ENCODE assay signal across 19 cellular contexts in the genomic region with DNA sequence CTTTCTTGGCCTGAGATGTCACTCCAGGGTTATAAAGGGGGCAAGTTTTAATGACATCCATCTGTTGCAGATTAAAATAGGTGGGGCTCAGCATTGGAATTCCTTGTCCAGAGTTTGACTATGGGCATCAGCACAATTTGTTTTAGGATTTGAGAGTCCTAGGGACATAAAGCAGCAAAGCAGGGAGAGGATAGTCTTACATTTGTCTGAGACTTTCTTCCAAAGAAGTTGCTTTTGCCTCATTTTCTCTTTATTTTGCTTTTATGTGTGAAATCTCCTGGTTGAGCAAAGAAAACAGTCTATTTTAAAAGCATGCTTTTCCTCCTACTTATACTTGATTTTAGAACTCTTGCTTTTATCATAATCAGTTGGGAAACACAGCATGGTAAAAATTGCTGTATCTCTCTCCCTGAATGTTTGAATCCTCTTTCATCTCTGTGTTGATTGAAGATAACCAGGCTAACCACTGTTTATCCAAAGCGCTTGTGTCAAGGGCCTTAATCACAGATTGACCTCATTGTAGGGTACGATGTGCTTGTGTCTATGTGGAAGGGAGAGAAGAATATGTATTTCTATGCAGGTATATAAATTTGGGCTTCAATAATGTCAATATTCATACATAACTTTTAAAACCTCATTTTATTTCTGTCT.
DNase-seq lines count a peak whose midpoint lies in the region; ATAC-seq and TF ChIP-seq lines count a peak whose summit lies in the region.
"Had no signal": no experiment of that assay in that cellular context is flagged by ENCODE, and none has a peak within 500 bp of the region (broad histone marks: within the 10 kb centered on the region; RNA-seq: fewer than 3 reads in every experiment).

No MANE protein-coding gene starts in this region.

- POLR2A ChIA-PET in OCI-LY7 (lab: Charles Lee) = no interaction called here

- no peaks in the 10 kb centered on the region for H3K36me3 Mint-ChIP-seq in mesothelial cell of epicardium
- H3K36me3 Mint-ChIP-seq in activated T-cell treated with anti-CD3 and anti-CD28 coated beads, Interleukin-2, amount 50 U/mL, for 4 hours (ENCODE audit: insufficient read depth) = no peaks in the 10 kb centered on the region

- ATAC-seq in Right ventricle myocardium superior (ENCODE audit: poor library complexity) = peak; percentile 63
- ATAC-seq in right cardiac atrium = no peak
- no peak for ATAC-seq in activated T-cell treated with anti-CD3 and anti-CD28 coated beads, Interleukin-2, amount 50 U/mL, for 4 hours

- no peaks in the 10 kb centered on the region for H3K36me3 ChIP-seq in suprapubic skin
- no peaks in the 10 kb centered on the region for H3K36me3 ChIP-seq in OCI-LY7 (ENCODE audit: insufficient read depth, low read length)
- H3K36me3 ChIP-seq: MG63 had no signal

- no peaks in the 10 kb centered on the region for H3K9me3 Mint-ChIP-seq in mesothelial cell of epicardium
- no peaks in the 10 kb centered on the region for H3K9me3 Mint-ChIP-seq in activated T-cell treated with anti-CD3 and anti-CD28 coated beads, Interleukin-2, amount 50 U/mL, for 4 hours

- H3K27me3 ChIP-seq in right cardiac atrium (ENCODE audit: control insufficient read depth, insufficient read depth) (no peaks in the 10 kb centered on the region), suprapubic skin (no peaks in the 10 kb centered on the region)
- H3K27me3 ChIP-seq: MG63 had no signal

- H3K9me3 ChIP-seq in right cardiac atrium (ENCODE audit: control insufficient read depth, low read length) (no peaks in the 10 kb centered on the region), suprapubic skin (no peaks in the 10 kb centered on the region), OCI-LY7 (ENCODE audit: low read length) (no peaks in the 10 kb centered on the region)
- H3K9me3 ChIP-seq: MG63 had no signal

- H3K4me1 Mint-ChIP-seq in mesothelial cell of epicardium = peaks cover 34% of the 10 kb centered on the region
- H3K4me1 Mint-ChIP-seq in activated T-cell treated with anti-CD3 and anti-CD28 coated beads, Interleukin-2, amount 50 U/mL, for 4 hours (ENCODE audit: low read depth) = no peaks in the 10 kb centered on the region
- H3K4me1 Mint-ChIP-seq: B cell had no signal

- peak overlapping the region; percentile 79 for H3K27ac Mint-ChIP-seq in mesothelial cell of epicardium
- H3K27ac Mint-ChIP-seq: B cell had no signal

- TF ChIP-seq EP300 in suprapubic skin (IDR thresholded peaks at IDR 0.05) = no peak

- no peaks in the 10 kb centered on the region; the same call in 1 of the 2 replicates for H4K20me1 ChIP-seq in OCI-LY7 (ENCODE audit: insufficient read depth, low read length)

- H3K4me3 ChIP-seq in right cardiac atrium (ENCODE audit: low read length) = no peak overlapping the region
- H3K4me3 ChIP-seq in suprapubic skin = no peak overlapping the region
- no peak overlapping the region for H3K4me3 ChIP-seq in OCI-LY7 (ENCODE audit: low read depth, low read length, poor library complexity, severe bottlenecking)
- H3K4me3 ChIP-seq: MG63 had no signal

- no peak overlapping the region for H3K4me2 ChIP-seq in OCI-LY7 (ENCODE audit: low read length)

- no peak for TF ChIP-seq POLR2A in suprapubic skin (IDR thresholded peaks at IDR 0.05)

- TF ChIP-seq CTCF in mesothelial cell of epicardium (IDR thresholded peaks at IDR 0.05; ENCODE audit: unreplicated experiment) (no peak), suprapubic skin (IDR thresholded peaks at IDR 0.05) (no peak), OCI-LY7 (conservative IDR thresholded peaks at IDR 0.05; ENCODE audit: low read length) (no peak)

- no peak for DNase-seq in Right ventricle myocardium superior
- DNase-seq in right cardiac atrium = no peak
- DNase-seq in amniotic epithelial cell (ENCODE audit: low read depth) = peak; percentile 42
- no peak for DNase-seq in mesothelial cell of epicardium (ENCODE audit: low spot score in 2 of 2, unreplicated experiment in 2 of 2)
- DNase-seq in suprapubic skin (ENCODE audit: low spot score in 2 of 2) = no peak
- no peak for DNase-seq in HT-29 (ENCODE audit: low spot score)
- no peak for DNase-seq in OCI-LY7 (ENCODE audit: low spot score)
- no peak for DNase-seq in activated T-cell treated with anti-CD3 and anti-CD28 coated beads, Interleukin-2, amount 50 U/mL, for 4 hours
- DNase-seq: DMS 273 treated with DMSO at 0.1 percent for 48 hours, DND-41, Kasumi-1, MG63, NCI-H1092, NCI-H1436 treated with DMSO at 0.1 percent for 48 hours, NCI-H2029, NCI-H2171 treated with DMSO at 0.1 percent for 48 hours, OCI-M1, SHP77 treated with DMSO at 0.1 percent for 48 hours had no signal

- no peaks in the 10 kb centered on the region for H3K79me2 ChIP-seq in OCI-LY7 (ENCODE audit: insufficient read depth, low read depth, low read length)

- H3K27me3 Mint-ChIP-seq in mesothelial cell of epicardium (ENCODE audit: low read depth) = no peaks in the 10 kb centered on the region
- H3K27me3 Mint-ChIP-seq in activated T-cell treated with anti-CD3 and anti-CD28 coated beads, Interleukin-2, amount 50 U/mL, for 4 hours (ENCODE audit: low read depth) = peaks cover 3% of the 10 kb centered on the region
- H3K27me3 Mint-ChIP-seq: B cell had no signal

- 36% methylated on average over 2 of the region's 2 CpGs for WGBS in right cardiac atrium
- 88% methylated on average over 2 of the region's 2 CpGs for WGBS in suprapubic skin

- H2AFZ ChIP-seq in OCI-LY7 (ENCODE audit: low read length) = no peak overlapping the region

- H3K27ac ChIP-seq in right cardiac atrium (ENCODE audit: low read length) = no peak overlapping the region
- H3K27ac ChIP-seq in suprapubic skin = peak overlapping the region; percentile 39
- no peak overlapping the region for H3K27ac ChIP-seq in OCI-LY7 (ENCODE audit: low read depth, low read length, poor library complexity, severe bottlenecking)

- intact Hi-C loops in Right ventricle myocardium superior (cut with DNase I) = no loop called here
- intact Hi-C loops in right cardiac atrium (cut with DNase I) = no loop called here
- intact Hi-C loops in OCI-LY7 (cut with micrococcal nuclease; ENCODE audit: unreplicated experiment) = no loop called here

- H3K4me1 ChIP-seq in right cardiac atrium (ENCODE audit: control insufficient read depth, insufficient read depth, low read length) (peaks cover 1% of the 10 kb centered on the region), suprapubic skin (peaks cover 11% of the 10 kb centered on the region), OCI-LY7 (ENCODE audit: insufficient read depth, low read length, poor library complexity, severe bottlenecking) (no peaks in the 10 kb centered on the region)

- no TSS peak for BruUV-seq in OCI-LY7 (replicated peaks; lab: Mats Ljungman, UMichigan)

- CTCF ChIA-PET in OCI-LY7 (lab: Charles Lee; ENCODE audit: unreplicated experiment) = no interaction called here

- no peak overlapping the region for H3K4me3 Mint-ChIP-seq in mesothelial cell of epicardium
- no peak overlapping the region for H3K4me3 Mint-ChIP-seq in activated T-cell treated with anti-CD3 and anti-CD28 coated beads, Interleukin-2, amount 50 U/mL, for 4 hours
- H3K4me3 Mint-ChIP-seq: B cell had no signal

- no peaks in the 10 kb centered on the region for H3K9me2 ChIP-seq in OCI-LY7 (ENCODE audit: insufficient read depth, low read length)
